In the genomic region with DNA sequence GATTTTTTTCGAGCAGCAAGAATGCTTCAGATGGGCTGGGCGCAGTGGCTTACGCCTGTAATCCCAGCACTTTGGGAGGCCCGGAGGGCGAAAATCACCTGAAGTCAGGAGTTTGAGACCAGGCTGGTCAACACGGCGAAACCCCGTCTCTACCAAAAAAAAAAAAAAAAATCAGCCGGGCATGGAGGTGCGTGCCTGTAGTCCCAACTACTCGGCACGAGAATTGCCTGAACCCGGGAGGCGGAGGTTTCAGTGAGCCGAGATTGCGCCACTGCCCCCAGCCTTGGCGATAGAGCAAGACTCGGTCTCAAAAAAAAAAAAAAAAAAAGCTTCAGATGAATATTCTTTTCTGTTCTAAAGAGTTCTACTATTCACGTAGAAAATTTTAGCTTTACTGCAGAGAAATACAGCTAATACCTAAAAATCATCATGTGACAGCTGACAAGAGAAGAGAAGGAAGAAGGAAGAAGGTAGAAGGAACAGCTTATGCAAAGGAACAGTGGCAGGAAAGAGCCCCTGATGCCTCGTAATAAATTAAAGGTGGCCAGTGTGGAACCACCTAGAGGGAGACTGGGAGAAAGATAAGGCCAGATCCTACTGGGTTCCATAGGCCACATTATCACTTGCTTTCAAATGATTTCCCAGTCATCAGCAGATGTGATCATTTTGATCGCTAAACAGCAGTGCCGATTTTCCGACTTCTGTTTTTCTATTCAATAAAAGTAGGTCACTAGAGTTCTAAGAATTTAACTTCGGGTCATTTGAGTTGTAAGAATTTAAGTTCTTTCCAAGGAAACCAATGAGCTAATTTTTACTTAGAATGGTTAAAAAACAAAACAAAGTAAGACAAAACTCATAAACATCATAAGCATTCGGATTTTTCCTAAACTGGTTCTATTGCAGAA, we compare ENCODE assay signal across 8 cellular contexts. TPM values are rescaled to one million over a fixed set of nuclear protein-coding genes. Genes with fewer than 3 reads are reported as not detected.
DNase-seq lines count a peak whose midpoint lies in the region; TF ChIP-seq lines count a peak whose summit lies in the region.

No MANE protein-coding gene starts in this region.

- BruUV-seq in A673 (replicated peaks; lab: Mats Ljungman, UMichigan) = TSS peak; percentile 63

- no peak overlapping the region for H4K8ac ChIP-seq in mesendoderm (ENCODE audit: low read depth, low read length)

- no peaks in the 10 kb centered on the region for H3K27me3 Mint-ChIP-seq in brain

- intact Hi-C loops in A673 (cut with micrococcal nuclease; ENCODE audit: unreplicated experiment) = loop anchor here (5.0 kb wide), 1 partner anchor 166 kb away; no protein-coding TSS in a partner anchor

- H3K9me3 ChIP-seq in A673 (ENCODE audit: low read depth, low read length, poor library complexity, severe bottlenecking) = no peaks in the 10 kb centered on the region
- H3K9me3 ChIP-seq in HUES6 (ENCODE audit: control insufficient read depth, insufficient read depth, low read depth, low read length) = no peaks in the 10 kb centered on the region

- H3K4me3 Mint-ChIP-seq in brain = peak overlapping the region; percentile 88 to 100 (median 99)

- H3K79me2 ChIP-seq in mesendoderm (ENCODE audit: control insufficient read depth, insufficient read depth, low read length) = peaks cover 12% of the 10 kb centered on the region

- no peak overlapping the region for H3K18ac ChIP-seq in mesendoderm (ENCODE audit: low read length)

- H2BK120ac ChIP-seq in mesendoderm (ENCODE audit: low read depth, low read length) = no peak overlapping the region

- peak overlapping the region; percentile 33 for H3K4me2 ChIP-seq in mesendoderm (ENCODE audit: low read length)

- POLR2A ChIA-PET in A673 (lab: Charles Lee; ENCODE audit: low non-redundant PET) = no interaction called here

- H2BK15ac ChIP-seq in mesendoderm (replicated peaks; ENCODE audit: low read depth) = no peak overlapping the region

- H3K23ac ChIP-seq in mesendoderm (ENCODE audit: low read length) = no peak overlapping the region

- H3K27ac Mint-ChIP-seq in brain = peak overlapping the region in 2 of 5 experiments; percentile 51 to 96

- no peaks in the 10 kb centered on the region for H3K36me3 ChIP-seq in A673 (ENCODE audit: insufficient read depth, low read length, poor library complexity, severe bottlenecking)
- no peaks in the 10 kb centered on the region for H3K36me3 ChIP-seq in HUES6 (ENCODE audit: control insufficient read depth, insufficient read depth, low read length)
- no peaks in the 10 kb centered on the region for H3K36me3 ChIP-seq in mesendoderm (ENCODE audit: control insufficient read depth, insufficient read depth, low read length)

- no peak for DNase-seq in A673 (ENCODE audit: low spot score)
- peak; percentile 36 for DNase-seq in mesendoderm
- DNase-seq in globus pallidus (ENCODE audit: low spot score) = no peak
- DNase-seq in mucosa of gallbladder (ENCODE audit: low spot score) = no peak
- DNase-seq in GM20000 (ENCODE audit: low spot score) = no peak
- no peak for DNase-seq in stimulated activated CD4-positive, alpha-beta T cell treated with anti-CD3 and anti-CD28 coated beads, Interleukin-2, amount 100 ng/mL, for 48 hours

- peaks cover 7% of the 10 kb centered on the region for H3K36me3 Mint-ChIP-seq in brain

- H3K56ac ChIP-seq in mesendoderm (ENCODE audit: low read length) = no peak overlapping the region

- H3K4me1 ChIP-seq in A673 (ENCODE audit: insufficient read depth, low read length, poor library complexity, severe bottlenecking) (peaks cover 10% of the 10 kb centered on the region), HUES6 (ENCODE audit: control insufficient read depth, insufficient read depth, low read length) (peaks cover 14% of the 10 kb centered on the region), mesendoderm (ENCODE audit: control insufficient read depth, low read depth, low read length) (peaks cover 2% of the 10 kb centered on the region)

- H3K4ac ChIP-seq in mesendoderm (ENCODE audit: low read depth, low read length) = no peak overlapping the region

- H3K9ac ChIP-seq in HUES6 (ENCODE audit: low read length) (no peak overlapping the region), mesendoderm (ENCODE audit: low read length) (no peak overlapping the region)

- H2BK5ac ChIP-seq in mesendoderm (ENCODE audit: low read length) = no peak overlapping the region

- peaks cover 32% of the 10 kb centered on the region for H3K4me1 Mint-ChIP-seq in brain

- no peak overlapping the region for H2AK5ac ChIP-seq in mesendoderm (ENCODE audit: low read length)

- no peaks in the 10 kb centered on the region for H3K27me3 ChIP-seq in A673 (replicated peaks; ENCODE audit: insufficient read depth, low read depth, low read length, poor library complexity)
- H3K27me3 ChIP-seq in HUES6 (ENCODE audit: control insufficient read depth, insufficient read depth, low read length) = no peaks in the 10 kb centered on the region
- H3K27me3 ChIP-seq in mesendoderm (ENCODE audit: insufficient read depth, low read length, poor library complexity) = no peaks in the 10 kb centered on the region

- H3K79me1 ChIP-seq in mesendoderm (ENCODE audit: low read length) = peaks cover 1% of the 10 kb centered on the region

- peak overlapping the region; percentile 76 for H3K4me3 ChIP-seq in A673 (ENCODE audit: low read depth, low read length, poor library complexity, severe bottlenecking)
- peak overlapping the region; percentile 97 for H3K4me3 ChIP-seq in HUES6 (ENCODE audit: low read depth, low read length)
- no peak overlapping the region for H3K4me3 ChIP-seq in mesendoderm (ENCODE audit: low read length)

- TF ChIP-seq CTCF in A673 (conservative IDR thresholded peaks at IDR 0.05; ENCODE audit: low read depth, low read length) (no peak), brain (conservative IDR thresholded peaks at IDR 0.05) (no peak), GM20000 (IDR thresholded peaks at IDR 0.05; ENCODE audit: extremely low read depth, missing control alignments) (no peak)

- no peaks in the 10 kb centered on the region for H3K9me3 Mint-ChIP-seq in brain

- no peak overlapping the region for H3K27ac ChIP-seq in A673 (ENCODE audit: low read depth, low read length, poor library complexity, severe bottlenecking)
- H3K27ac ChIP-seq in HUES6 (ENCODE audit: low read depth, low read length) = no peak overlapping the region
- H3K27ac ChIP-seq in mesendoderm (ENCODE audit: low read depth, low read length) = no peak overlapping the region

- no peak overlapping the region for H4K5ac ChIP-seq in mesendoderm (ENCODE audit: low read length)

- no CpG with 5 or more reads among the region's 25 CpGs for WGBS in mesendoderm (ENCODE audit: extremely low coverage, insufficient coverage, low lambda C conversion rate)

- CTCF ChIA-PET in A673 (lab: Charles Lee) = no interaction called here

RNA-seq across cellular contexts. Expression of a gene that starts 1.5 kb away (rescaled TPM):
- total RNA-seq in A673 (2021) (30.5 and 32.3 TPM in 2 replicates), mucosa of gallbladder (56.3 TPM)
- polyA plus RNA-seq in brain (ENCODE audit: insufficient read depth, low read depth, low replicate concordance) = 8.6 TPM
- 48.8 TPM for polyA plus RNA-seq in mesendoderm (2013, experiment 1 of 2)
- 47.4 TPM for polyA plus RNA-seq in mesendoderm (2013, experiment 2 of 2)
